Comparison of ENCODE assay signal across 28 cellular contexts in genomic region chr7:77770316-77770715, GRCh38.
"Had no signal": no experiment of that assay in that cellular context is flagged by ENCODE, and none has a peak within 500 bp of the region (broad histone marks: within the 10 kb centered on the region; RNA-seq: fewer than 3 reads in every experiment).

No MANE protein-coding gene starts in this region.

- H3K36me3 ChIP-seq: prostate gland, uterus had no signal

- H3K9me3 ChIP-seq: neutrophil, pancreas, prostate gland, right atrium auricular region, right lobe of liver, sigmoid colon, stomach, thoracic aorta, thyroid gland, tibial nerve, upper lobe of right lung, uterus had no signal

- H3K27ac Mint-ChIP-seq: natural killer cell treated with Interleukin-12 subunit alpha and Interleukin-12 subunit beta and Interleukin-15 and Interleukin-18, amount 100 ng/mL, for 72 hours; stimulated activated naive B cell treated with anti-CD40 and anti-IgM and Interleukin-4, amounts not matched to agents 10 μg/mL and 1 μg/mL and 100 μg/mL, for 72 hours; type B pancreatic cell had no signal

- H3K4me1 ChIP-seq: prostate gland, right atrium auricular region, thyroid gland, uterus had no signal

- DNase-seq: naive B cell; naive thymus-derived CD8-positive, alpha-beta T cell; nephron progenitor cell; nucleus accumbens; pancreas; retina; right lobe of liver; sigmoid colon; small intestine; stimulated activated CD4-positive, alpha-beta T cell treated with anti-CD3 and anti-CD28 coated beads, Interleukin-15, amount 100 ng/mL, for 24 hours; stimulated activated CD4-positive, alpha-beta T cell treated with anti-CD3 and anti-CD28 coated beads, Interleukin-2, amount 100 ng/mL, for 24 hours; stimulated activated CD4-positive, alpha-beta T cell treated with anti-CD3 and anti-CD28 coated beads, Interleukin-2, amount 100 ng/mL, for 48 hours; stimulated activated CD4-positive, alpha-beta T cell treated with anti-CD3 and anti-CD28 coated beads, Interleukin-4, amount 100 ng/mL, for 24 hours; stimulated activated naive B cell treated with anti-CD40 and anti-IgM and Interleukin-4, amounts not matched to agents 10 μg/mL and 1 μg/mL and 100 μg/mL, for 72 hours; stimulated activated naive CD4-positive, alpha-beta T cell treated with Interleukin-2 at 50 U/mL for 16 hours; stomach; thyroid gland; upper lobe of right lung; uterus had no signal

- H3K36me3 Mint-ChIP-seq: natural killer cell treated with Interleukin-12 subunit alpha and Interleukin-12 subunit beta and Interleukin-15 and Interleukin-18, amount 100 ng/mL, for 72 hours had no signal

- H3K27ac ChIP-seq: neutrophil, pancreas, prostate gland, right atrium auricular region, sigmoid colon, stomach, thoracic aorta, thyroid gland, tibial nerve, upper lobe of right lung, uterus had no signal

- H3K4me1 Mint-ChIP-seq: nephron progenitor cell, neural crest cell had no signal

- H3K27me3 Mint-ChIP-seq: naive B cell; naive thymus-derived CD8-positive, alpha-beta T cell; natural killer cell treated with Interleukin-12 subunit alpha and Interleukin-12 subunit beta and Interleukin-15 and Interleukin-18, amount 100 ng/mL, for 72 hours; stimulated activated naive B cell treated with anti-CD40 and anti-IgM and Interleukin-4, amounts not matched to agents 10 μg/mL and 1 μg/mL and 100 μg/mL, for 72 hours; type B pancreatic cell had no signal

- H3K4me3 ChIP-seq: pancreas, prostate gland, right atrium auricular region, right lobe of liver, sigmoid colon, stomach, thoracic aorta, thyroid gland, tibial nerve, upper lobe of right lung, uterus had no signal

- ATAC-seq: naive thymus-derived CD8-positive, alpha-beta T cell; natural killer cell treated with Interleukin-12 subunit alpha and Interleukin-12 subunit beta and Interleukin-15 and Interleukin-18, amount 100 ng/mL, for 72 hours; pancreas; right lobe of liver; stimulated activated effector memory CD8-positive, alpha-beta T cell treated with anti-CD3 and anti-CD28 coated beads, Interleukin-12 subunit alpha, Interleukin-12 subunit beta, amount 100 ng/mL, for 72 hours; stimulated activated naive B cell treated with anti-CD40 and anti-IgM and Interleukin-4, amounts not matched to agents 10 μg/mL and 1 μg/mL and 100 μg/mL, for 72 hours; upper lobe of right lung had no signal

- H3K27me3 ChIP-seq: neutrophil, pancreas, right atrium auricular region, right lobe of liver, sigmoid colon, stomach, thyroid gland, tibial nerve, upper lobe of right lung, uterus had no signal

- H3K4me3 Mint-ChIP-seq: naive B cell; naive thymus-derived CD8-positive, alpha-beta T cell; natural killer cell treated with Interleukin-12 subunit alpha and Interleukin-12 subunit beta and Interleukin-15 and Interleukin-18, amount 100 ng/mL, for 72 hours; nephron progenitor cell; neural crest cell; stimulated activated effector memory CD8-positive, alpha-beta T cell treated with anti-CD3 and anti-CD28 coated beads, Interleukin-12 subunit alpha, Interleukin-12 subunit beta, amount 100 ng/mL, for 72 hours; stimulated activated naive B cell treated with anti-CD40 and anti-IgM and Interleukin-4, amounts not matched to agents 10 μg/mL and 1 μg/mL and 100 μg/mL, for 72 hours; type B pancreatic cell had no signal
